Comparison of ENCODE assay signal across 10 cellular contexts in the genomic region with DNA sequence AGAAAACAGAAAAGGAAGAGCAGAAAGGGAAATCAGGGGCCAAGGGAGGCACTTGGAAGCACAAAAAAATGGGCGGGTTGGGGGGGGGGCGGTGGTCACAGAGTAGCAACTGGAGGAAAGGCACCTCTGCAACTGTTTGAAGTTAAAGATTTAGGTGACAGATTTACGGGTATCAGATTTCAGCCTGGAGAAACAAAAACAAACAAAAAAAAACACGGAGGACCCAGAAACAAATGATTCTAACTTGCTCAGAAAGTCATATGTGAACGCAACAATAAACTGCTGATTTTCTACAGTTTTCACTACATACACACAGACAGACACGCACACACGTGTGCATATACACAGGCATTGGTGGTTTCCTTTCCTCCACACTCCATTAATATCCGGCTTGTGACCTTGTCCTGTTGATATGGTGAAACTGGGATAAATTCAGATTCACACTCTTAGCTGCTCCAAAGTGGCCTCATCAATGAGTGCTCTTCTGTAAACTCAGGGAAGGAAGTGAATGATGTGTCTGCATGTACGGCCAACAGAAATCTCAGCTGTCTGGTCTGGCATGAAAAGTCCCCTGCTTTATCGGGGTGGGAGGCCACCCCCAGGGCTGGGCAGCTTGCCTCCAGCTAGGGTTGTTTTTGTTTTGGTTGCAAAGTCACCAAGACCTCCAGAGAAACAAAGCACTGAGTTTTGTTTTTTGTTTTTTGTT. TPM values are rescaled to one million over a fixed set of nuclear protein-coding genes. Genes with fewer than 3 reads are reported as not detected.
A peak's percentile ranks its signal among the peaks of the same experiment; 100 is the strongest.
DNase-seq lines count a peak whose midpoint lies in the region; ATAC-seq and TF ChIP-seq lines count a peak whose summit lies in the region.
"Had no signal": no experiment of that assay in that cellular context is flagged by ENCODE, and none has a peak within 500 bp of the region (broad histone marks: within the 10 kb centered on the region; RNA-seq: fewer than 3 reads in every experiment).

No MANE protein-coding gene starts in this region.

- TF ChIP-seq CTCF in suprapubic skin (IDR thresholded peaks at IDR 0.05), result no peak

- H3K9me3 ChIP-seq in suprapubic skin, result no peaks in the 10 kb centered on the region
- H3K9me3 ChIP-seq: psoas muscle had no signal

- 51% methylated on average over 10 of the region's 10 CpGs for WGBS in suprapubic skin

- TF ChIP-seq EP300 in suprapubic skin (IDR thresholded peaks at IDR 0.05), result no peak

- no peaks in the 10 kb centered on the region for H3K27me3 ChIP-seq in suprapubic skin

- no peak overlapping the region for H3K4me3 Mint-ChIP-seq in activated CD4-positive, alpha-beta T cell treated with anti-CD3 and anti-CD28 coated beads, Interleukin-2, amount 10 ng/mL, durations not matched to agents 7 days and 5 days
- H3K4me3 Mint-ChIP-seq in stimulated activated naive CD8-positive, alpha-beta T cell treated with anti-CD3 and anti-CD28 coated beads, Interleukin-15, amount 100 ng/mL, for 72 hours, result no peak overlapping the region

- POLR2A ChIA-PET in activated CD4-positive, alpha-beta T cell treated with anti-CD3 and anti-CD28 coated beads, Interleukin-2, amount 10 ng/mL, durations not matched to agents 7 days and 5 days (lab: Charles Lee), result no interaction called here

- H3K4me1 Mint-ChIP-seq in activated CD4-positive, alpha-beta T cell treated with anti-CD3 and anti-CD28 coated beads, Interleukin-2, amount 10 ng/mL, durations not matched to agents 7 days and 5 days, result peaks cover 31% of the 10 kb centered on the region
- H3K4me1 Mint-ChIP-seq in stimulated activated naive CD8-positive, alpha-beta T cell treated with anti-CD3 and anti-CD28 coated beads, Interleukin-15, amount 100 ng/mL, for 72 hours, result peaks cover 35% of the 10 kb centered on the region

- peaks cover 3% of the 10 kb centered on the region for H3K9me3 Mint-ChIP-seq in activated CD4-positive, alpha-beta T cell treated with anti-CD3 and anti-CD28 coated beads, Interleukin-2, amount 10 ng/mL, durations not matched to agents 7 days and 5 days
- H3K9me3 Mint-ChIP-seq in stimulated activated naive CD8-positive, alpha-beta T cell treated with anti-CD3 and anti-CD28 coated beads, Interleukin-15, amount 100 ng/mL, for 72 hours, result no peaks in the 10 kb centered on the region

- H3K27me3 Mint-ChIP-seq in activated CD4-positive, alpha-beta T cell treated with anti-CD3 and anti-CD28 coated beads, Interleukin-2, amount 10 ng/mL, durations not matched to agents 7 days and 5 days, result no peaks in the 10 kb centered on the region
- no peaks in the 10 kb centered on the region for H3K27me3 Mint-ChIP-seq in stimulated activated naive CD8-positive, alpha-beta T cell treated with anti-CD3 and anti-CD28 coated beads, Interleukin-15, amount 100 ng/mL, for 72 hours

- intact Hi-C loops in Right ventricle myocardium superior (cut with DNase I), result no loop called here

- H3K36me3 ChIP-seq in suprapubic skin, result no peaks in the 10 kb centered on the region

- peaks cover 20% of the 10 kb centered on the region for H3K36me3 Mint-ChIP-seq in activated CD4-positive, alpha-beta T cell treated with anti-CD3 and anti-CD28 coated beads, Interleukin-2, amount 10 ng/mL, durations not matched to agents 7 days and 5 days (ENCODE audit: low read depth)

- H3K27ac Mint-ChIP-seq in activated CD4-positive, alpha-beta T cell treated with anti-CD3 and anti-CD28 coated beads, Interleukin-2, amount 10 ng/mL, durations not matched to agents 7 days and 5 days, result peak overlapping the region; percentile 63
- H3K27ac Mint-ChIP-seq in stimulated activated naive CD8-positive, alpha-beta T cell treated with anti-CD3 and anti-CD28 coated beads, Interleukin-15, amount 100 ng/mL, for 72 hours, result no peak overlapping the region

- ATAC-seq in HG03342 (IDR thresholded peaks at IDR 0.05; ENCODE audit: unreplicated experiment) (peak; percentile 21), Right ventricle myocardium superior (ENCODE audit: poor library complexity) (peak; percentile 48)
- no peak for ATAC-seq in stimulated activated naive CD8-positive, alpha-beta T cell treated with anti-CD3 and anti-CD28 coated beads, Interleukin-15, amount 100 ng/mL, for 72 hours

- no peak for TF ChIP-seq POLR2A in suprapubic skin (IDR thresholded peaks at IDR 0.05)

- CTCF ChIA-PET in activated CD4-positive, alpha-beta T cell treated with anti-CD3 and anti-CD28 coated beads, Interleukin-2, amount 10 ng/mL, durations not matched to agents 7 days and 5 days (lab: Charles Lee), result no interaction called here

- H3K4me3 ChIP-seq in suprapubic skin, result no peak overlapping the region
- H3K4me3 ChIP-seq: psoas muscle had no signal

- no peak for DNase-seq in activated CD4-positive, alpha-beta T cell treated with anti-CD3 and anti-CD28 coated beads, Interleukin-2, amount 10 ng/mL, durations not matched to agents 7 days and 5 days
- DNase-seq in activated CD4-positive, alpha-beta T cell treated with anti-CD3 and anti-CD28 coated beads, Interleukin-2, amount 50 U/mL, for 4 hours, result no peak
- DNase-seq in Right ventricle myocardium superior (peak; percentile 48), suprapubic skin (ENCODE audit: low spot score in 2 of 2) (peak in 1 of 2 donors; percentile 70), HUDEP-2 (lab: John Stamatoyannopoulos, UW; ENCODE audit: unreplicated experiment in 76 of 76) (no peak), COLO829 (ENCODE audit: low spot score) (no peak)
- DNase-seq in stimulated activated naive CD8-positive, alpha-beta T cell treated with anti-CD3 and anti-CD28 coated beads, Interleukin-15, amount 100 ng/mL, for 72 hours, result no peak
- DNase-seq: activated gamma-delta T cell had no signal

- peaks cover 21% of the 10 kb centered on the region for H3K4me1 ChIP-seq in suprapubic skin
- H3K4me1 ChIP-seq: psoas muscle had no signal

- H3K27ac ChIP-seq in suprapubic skin, result peak overlapping the region; percentile 68

RNA-seq across cellular contexts. Expression of a gene that starts 54.3 kb away (rescaled TPM):
- 1 to 10 TPM; 8.4 to 9.9 TPM for total RNA-seq in activated CD4-positive, alpha-beta T cell treated with anti-CD3 and anti-CD28 coated beads, Interleukin-2, amount 10 ng/mL, durations not matched to agents 7 days and 5 days
- total RNA-seq in Right ventricle myocardium superior (14.2 TPM), suprapubic skin (1 to 10 TPM; 5.8 to 7.9 (median 7.0) TPM)
